Comparison of ENCODE assay signal across 16 cellular contexts in the genomic region with DNA sequence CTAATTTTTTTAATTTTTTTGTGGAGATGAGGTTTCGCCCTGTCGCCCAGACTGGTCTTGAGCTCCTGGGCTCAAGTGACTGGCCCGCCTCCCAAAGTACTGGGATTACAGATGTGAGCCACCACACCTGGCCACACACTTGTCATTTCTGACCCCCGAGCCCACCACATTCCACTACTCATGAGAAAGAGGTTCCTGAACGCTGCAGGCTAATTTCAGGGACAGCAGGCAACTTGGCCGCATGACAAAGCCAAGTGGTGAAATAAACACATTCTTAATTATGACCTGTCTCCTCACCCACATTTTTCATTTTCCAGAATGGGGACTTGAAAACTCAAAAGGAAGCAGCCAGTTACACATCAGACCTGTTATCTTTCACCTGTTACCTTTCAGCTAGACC.
A peak's percentile ranks its signal among the peaks of the same experiment; 100 is the strongest.
DNase-seq lines count a peak whose midpoint lies in the region; TF ChIP-seq lines count a peak whose summit lies in the region.
"Had no signal": no experiment of that assay in that cellular context is flagged by ENCODE, and none has a peak within 500 bp of the region (broad histone marks: within the 10 kb centered on the region; RNA-seq: fewer than 3 reads in every experiment).

No MANE protein-coding gene starts in this region.

- H2BK120ac ChIP-seq in neuronal stem cell (ENCODE audit: low read depth, low read length) = no peak overlapping the region

- TF ChIP-seq CTCF in endodermal cell (conservative IDR thresholded peaks at IDR 0.05) = no peak
- TF ChIP-seq CTCF in thyroid gland (IDR thresholded peaks at IDR 0.05) = no peak
- no peak for TF ChIP-seq CTCF in stomach (IDR thresholded peaks at IDR 0.05)

- H3K27me3 ChIP-seq in endodermal cell (ENCODE audit: control insufficient read depth, insufficient read depth, low read length, poor library complexity, severe bottlenecking) (no peaks in the 10 kb centered on the region), neuronal stem cell (ENCODE audit: control insufficient read depth in 3 of 3, insufficient read depth in 3 of 3, low read depth in 1 of 3, low read length in 3 of 3) (no peaks in the 10 kb centered on the region), thyroid gland (no peaks in the 10 kb centered on the region), stomach (no peaks in the 10 kb centered on the region)
- H3K27me3 ChIP-seq: BLaER1, SJCRH30 had no signal

- no peak overlapping the region for H3K14ac ChIP-seq in neuronal stem cell (ENCODE audit: low read length)

- peaks cover 26% of the 10 kb centered on the region for H3K36me3 ChIP-seq in endodermal cell (ENCODE audit: control insufficient read depth, insufficient read depth, low read length)
- H3K36me3 ChIP-seq in neuronal stem cell (replicated peaks in 1 of 2; ENCODE audit: control insufficient read depth in 2 of 2, insufficient read depth in 2 of 2, low read length in 2 of 2) = peaks cover 14 to 31% of the 10 kb centered on the region in 2 donors
- H3K36me3 ChIP-seq in thyroid gland = peaks cover 30 to 43% of the 10 kb centered on the region in 2 donors
- peaks cover 52 to 99% (median 97%) of the 10 kb centered on the region in 4 donors for H3K36me3 ChIP-seq in stomach

- H3K27ac ChIP-seq in endodermal cell (ENCODE audit: low read depth, low read length) (no peak overlapping the region), neuronal stem cell (replicated peaks; ENCODE audit: low read length) (no peak overlapping the region), thyroid gland (peak overlapping the region; percentile 51 to 83 (median 74)), stomach (peak overlapping the region in 2 of 5 donors; percentile 9 to 41)
- H3K27ac ChIP-seq: BLaER1, GM23248, SJCRH30 had no signal

- peaks cover 7% of the 10 kb centered on the region for H3K4me1 Mint-ChIP-seq in endodermal cell

- H3K4me2 ChIP-seq in neuronal stem cell (ENCODE audit: insufficient read depth, low read length, poor library complexity, severe bottlenecking) = no peak overlapping the region
- H3K4me2 ChIP-seq: BLaER1 had no signal

- no peak overlapping the region for H4K91ac ChIP-seq in neuronal stem cell (ENCODE audit: low read depth, low read length, poor library complexity)

- no peak for TF ChIP-seq EP300 in stomach (IDR thresholded peaks at IDR 0.05)

- WGBS in endodermal cell (ENCODE audit: insufficient coverage in 1 of 2, insufficient read length in 1 of 2), 2 experiments = 91 to 95% methylated on average over 4 to 6 of the region's 6 CpGs
- no CpG with 5 or more reads among the region's 6 CpGs for WGBS in neuronal stem cell (ENCODE audit: extremely low coverage in 2 of 2, insufficient read length in 2 of 2, insufficient replicate concordance in 1 of 2), 2 donors
- WGBS in thyroid gland, 2 donors = 88 to 94% methylated on average over 6 of the region's 6 CpGs
- WGBS in stomach, 5 donors = 79 to 93% (median 90%) methylated on average over 6 of the region's 6 CpGs

- CTCF ChIA-PET in HEK293T (lab: Yijun Ruan, JAX) = no interaction called here

- no peak overlapping the region for H2BK12ac ChIP-seq in neuronal stem cell (ENCODE audit: low read length)

- peaks cover 4% of the 10 kb centered on the region for H3K9me3 Mint-ChIP-seq in endodermal cell
- H3K9me3 Mint-ChIP-seq: HFFc6 had no signal

- no peak for TF ChIP-seq POLR2A in thyroid gland (IDR thresholded peaks at IDR 0.05)
- TF ChIP-seq POLR2A in stomach (IDR thresholded peaks at IDR 0.05) = no peak

- H3K9ac ChIP-seq in endodermal cell (ENCODE audit: extremely low read depth, low read length, poor library complexity, severe bottlenecking) (no peak overlapping the region), neuronal stem cell (ENCODE audit: low read depth, low read length, poor library complexity) (no peak overlapping the region)
- H3K9ac ChIP-seq: BLaER1, GM23248 had no signal

- no peak overlapping the region for H2BK15ac ChIP-seq in neuronal stem cell (ENCODE audit: low read length)

- no peaks in the 10 kb centered on the region for H3K4me1 ChIP-seq in endodermal cell (ENCODE audit: control insufficient read depth, insufficient read depth, low read length)
- H3K4me1 ChIP-seq in neuronal stem cell (ENCODE audit: control insufficient read depth in 2 of 2, insufficient read depth in 1 of 2, low read depth in 1 of 2, low read length in 2 of 2) = no peaks in the 10 kb centered on the region
- peaks cover 16 to 20% of the 10 kb centered on the region in 2 donors for H3K4me1 ChIP-seq in thyroid gland
- H3K4me1 ChIP-seq in stomach = peaks cover 0 to 5% (median 0%) of the 10 kb centered on the region in 4 donors
- H3K4me1 ChIP-seq: SJCRH30 had no signal

- H3K18ac ChIP-seq in neuronal stem cell (ENCODE audit: low read length) = no peak overlapping the region

- no peak overlapping the region for H3K4ac ChIP-seq in neuronal stem cell (ENCODE audit: low read length)

- intact Hi-C loops in thyroid gland (cut with DNase I) (no loop called here), stomach (cut with DNase I; ENCODE audit: low total_unique reads) (no loop called here)

- no peak overlapping the region for H3K23ac ChIP-seq in neuronal stem cell (ENCODE audit: low read depth, low read length, poor library complexity)

- no peak overlapping the region for H4K8ac ChIP-seq in neuronal stem cell (ENCODE audit: low read depth, low read length)

- H3K27ac Mint-ChIP-seq in endodermal cell = peak overlapping the region; percentile 78
- H3K27ac Mint-ChIP-seq: HFFc6 had no signal

- no peak overlapping the region for H2AK5ac ChIP-seq in neuronal stem cell (ENCODE audit: low read depth, low read length)

- POLR2A ChIA-PET in HEK293T (lab: Yijun Ruan, JAX) = no interaction called here

- no peaks in the 10 kb centered on the region for H3K27me3 Mint-ChIP-seq in endodermal cell (ENCODE audit: insufficient read depth)

- DNase-seq in NCI-H2227 treated with DMSO at 0.1 percent for 48 hours (lab: John Stamatoyannopoulos, UW) = peak; percentile 14
- DNase-seq in endodermal cell = peak; percentile 63
- no peak for DNase-seq in neuronal stem cell (ENCODE audit: low spot score)
- no peak for DNase-seq in thyroid gland
- no peak for DNase-seq in stomach
- DNase-seq in EL = no peak
- DNase-seq in HEK293T (ENCODE audit: extremely low spot score) = no peak
- DNase-seq: GM23248, HFFc6, KG1, NCI-H1105, NCI-H187, NCI-H2171, NCI-H510A treated with DMSO at 0.1 percent for 48 hours, SJCRH30 had no signal

- peak overlapping the region; percentile 77 for H2BK5ac ChIP-seq in neuronal stem cell (ENCODE audit: low read length)

- H2AFZ ChIP-seq in neuronal stem cell (ENCODE audit: low read length) = no peak overlapping the region
- H2AFZ ChIP-seq: GM23248 had no signal

- peaks cover 64% of the 10 kb centered on the region for H3K36me3 Mint-ChIP-seq in endodermal cell (ENCODE audit: low read depth)

- H3K9me3 ChIP-seq in endodermal cell (ENCODE audit: control insufficient read depth, low read length) = peaks cover 5% of the 10 kb centered on the region
- no peaks in the 10 kb centered on the region for H3K9me3 ChIP-seq in neuronal stem cell (replicated peaks in 1 of 2; ENCODE audit: control insufficient read depth in 2 of 2, insufficient read depth in 1 of 2, low read depth in 1 of 2, low read length in 2 of 2)
- no peaks in the 10 kb centered on the region for H3K9me3 ChIP-seq in thyroid gland
- H3K9me3 ChIP-seq in stomach = no peaks in the 10 kb centered on the region
- H3K9me3 ChIP-seq: SJCRH30 had no signal

- no peak overlapping the region for H3K4me3 Mint-ChIP-seq in endodermal cell
- H3K4me3 Mint-ChIP-seq: HFFc6 had no signal

- H3K79me1 ChIP-seq in neuronal stem cell (ENCODE audit: low read depth, low read length) = no peaks in the 10 kb centered on the region

- H3K4me3 ChIP-seq in endodermal cell (ENCODE audit: low read length) (no peak overlapping the region), neuronal stem cell (ENCODE audit: low read length in 2 of 2) (no peak overlapping the region), thyroid gland (replicated peaks in 1 of 3) (no peak overlapping the region), stomach (no peak overlapping the region)
- H3K4me3 ChIP-seq: BLaER1, GM23248, SJCRH30 had no signal

TF ChIP-seq in HEK293T, 16 proteins besides CTCF, POLR2A, EP300 and RAD21:
- no peak for TF ChIP-seq L3MBTL2 (conservative IDR thresholded peaks at IDR 0.05)
- no peak for TF ChIP-seq CTBP1 (IDR thresholded peaks at IDR 0.05; ENCODE audit: borderline replicate concordance)
- TF ChIP-seq FOXM1 (IDR thresholded peaks at IDR 0.05; ENCODE audit: borderline replicate concordance) = no peak
- no peak for TF ChIP-seq TARDBP (IDR thresholded peaks at IDR 0.05)
- no peak for TF ChIP-seq FOXA1 (IDR thresholded peaks at IDR 0.05)
- TF ChIP-seq ARNT (IDR thresholded peaks at IDR 0.05) = no peak
- TF ChIP-seq SP1 (IDR thresholded peaks at IDR 0.05) = no peak
- no peak for TF ChIP-seq LEF1 (IDR thresholded peaks at IDR 0.05; ENCODE audit: borderline replicate concordance)
- TF ChIP-seq NFRKB (IDR thresholded peaks at IDR 0.05) = no peak
- no peak for TF ChIP-seq SUZ12 (IDR thresholded peaks at IDR 0.05)
- TF ChIP-seq FOXK2 (IDR thresholded peaks at IDR 0.05) = no peak
- no peak for TF ChIP-seq ELF4 (IDR thresholded peaks at IDR 0.05)
- no peak for TF ChIP-seq ZNF384 (IDR thresholded peaks at IDR 0.05)
- TF ChIP-seq HDGF (IDR thresholded peaks at IDR 0.05; ENCODE audit: borderline replicate concordance) = no peak
- TF ChIP-seq BHLHE40 (IDR thresholded peaks at IDR 0.05; ENCODE audit: borderline replicate concordance) = no peak
- TF ChIP-seq, protein P1, sequence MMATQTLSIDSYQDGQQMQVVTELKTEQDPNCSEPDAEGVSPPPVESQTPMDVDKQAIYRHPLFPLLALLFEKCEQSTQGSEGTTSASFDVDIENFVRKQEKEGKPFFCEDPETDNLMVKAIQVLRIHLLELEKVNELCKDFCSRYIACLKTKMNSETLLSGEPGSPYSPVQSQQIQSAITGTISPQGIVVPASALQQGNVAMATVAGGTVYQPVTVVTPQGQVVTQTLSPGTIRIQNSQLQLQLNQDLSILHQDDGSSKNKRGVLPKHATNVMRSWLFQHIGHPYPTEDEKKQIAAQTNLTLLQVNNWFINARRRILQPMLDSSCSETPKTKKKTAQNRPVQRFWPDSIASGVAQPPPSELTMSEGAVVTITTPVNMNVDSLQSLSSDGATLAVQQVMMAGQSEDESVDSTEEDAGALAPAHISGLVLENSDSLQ (IDR thresholded peaks at IDR 0.05) = no peak

Comparison
In these comparisons a context has a peak if more than half of its experiments do, and no peak if none do; other contexts are left out.
1. DNase-seq: peak in NCI-H2227 treated with DMSO at 0.1 percent for 48 hours (single experiment) and endodermal cell (single experiment); none in neuronal stem cell (single experiment), thyroid gland (0 of 2), stomach (single experiment), EL (single experiment) and HEK293T (single experiment).
2. H3K27ac ChIP-seq: peak in thyroid gland (3 of 3); none in endodermal cell (single experiment) and neuronal stem cell (single experiment).